In the genomic region with DNA sequence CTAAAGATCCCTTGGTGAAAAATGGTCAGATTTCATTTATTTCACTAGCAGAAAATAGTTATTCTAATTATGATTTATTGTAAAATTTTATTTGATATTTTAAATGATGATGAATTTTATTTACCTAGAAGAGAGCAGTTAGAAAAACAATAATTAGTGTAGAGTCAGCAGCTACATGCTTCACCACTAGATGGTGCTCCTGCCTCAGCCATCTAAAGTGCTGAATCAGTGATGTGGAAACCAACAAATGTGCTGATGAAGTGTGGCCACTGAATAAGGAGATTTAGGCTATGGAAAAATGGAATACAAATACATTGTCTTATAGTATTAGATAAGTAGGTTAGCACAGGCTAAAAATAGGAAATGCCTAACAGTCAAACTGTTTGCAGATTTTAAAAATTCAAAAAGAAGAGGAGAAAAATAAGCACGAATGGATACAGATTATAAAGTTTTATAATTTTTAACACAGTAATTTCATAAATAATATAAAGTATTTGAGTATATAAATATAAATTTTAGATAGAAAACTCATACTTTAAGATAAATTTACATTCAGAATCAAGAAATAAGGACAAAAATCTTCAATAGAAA, we compare ENCODE assay signal across 8 cellular contexts.
DNase-seq lines count a peak whose midpoint lies in the region; ATAC-seq and TF ChIP-seq lines count a peak whose summit lies in the region.

No MANE protein-coding gene starts in this region.

- H3K4me3 ChIP-seq in ascending aorta = no peak overlapping the region
- H3K4me3 ChIP-seq in right atrium auricular region = no peak overlapping the region

- peak; percentile 87 to 91 (median 90) for TF ChIP-seq CTCF in ascending aorta (IDR thresholded peaks at IDR 0.05)
- TF ChIP-seq CTCF in right atrium auricular region (IDR thresholded peaks at IDR 0.05) = peak; percentile 83 to 91

- H3K27me3 ChIP-seq in ascending aorta = no peaks in the 10 kb centered on the region
- no peaks in the 10 kb centered on the region for H3K27me3 ChIP-seq in right atrium auricular region

- ATAC-seq in sciatic nerve = peak; percentile 79
- ATAC-seq in HG03108 (IDR thresholded peaks at IDR 0.05; ENCODE audit: unreplicated experiment) = no peak

- H3K4me1 ChIP-seq in ascending aorta (peaks cover 6 to 15% of the 10 kb centered on the region in 2 donors), right atrium auricular region (peaks cover 0 to 33% of the 10 kb centered on the region in 2 donors)

- peak; percentile 71 for DNase-seq in activated gamma-delta T cell treated with Interleukin-2 at 50 U/mL for 16 hours
- DNase-seq in activated gamma-delta T cell (lab: John Stamatoyannopoulos, UW) = no peak
- peak; percentile 29 to 38 for DNase-seq in NCI-H187 (lab: John Stamatoyannopoulos, UW)
- peak; percentile 69 for DNase-seq in T-helper 9 cell
- DNase-seq in ascending aorta (ENCODE audit: low spot score in 2 of 2) = peak; percentile 10 to 87
- peak; percentile 81 for DNase-seq in right atrium auricular region (ENCODE audit: low spot score)
- DNase-seq in sciatic nerve (ENCODE audit: low spot score) = peak; percentile 83

- intact Hi-C loops in ascending aorta (cut with DNase I) = loop anchor here (1.0 to 5.0 kb wide), 3 partner anchors 117 to 939 kb away; no protein-coding TSS in a partner anchor
- intact Hi-C loops in sciatic nerve (cut with DNase I) = loop anchor here (5.0 kb wide), 2 partner anchors 677 to 937 kb away; a partner anchor contains a TSS

- H3K36me3 ChIP-seq in ascending aorta (no peaks in the 10 kb centered on the region), right atrium auricular region (no peaks in the 10 kb centered on the region)

- H3K9me3 ChIP-seq in ascending aorta (no peaks in the 10 kb centered on the region), right atrium auricular region (no peaks in the 10 kb centered on the region)

- H3K27ac ChIP-seq in ascending aorta (no peak overlapping the region), right atrium auricular region (peak overlapping the region; percentile 33 to 59)

Comparison
In these comparisons a context has a peak if more than half of its experiments do, and no peak if none do; other contexts are left out.
1. H3K27ac ChIP-seq: peak in right atrium auricular region (2 of 2); none in ascending aorta (0 of 2).